Comparison of ENCODE assay signal across 23 cellular contexts in the genomic region with DNA sequence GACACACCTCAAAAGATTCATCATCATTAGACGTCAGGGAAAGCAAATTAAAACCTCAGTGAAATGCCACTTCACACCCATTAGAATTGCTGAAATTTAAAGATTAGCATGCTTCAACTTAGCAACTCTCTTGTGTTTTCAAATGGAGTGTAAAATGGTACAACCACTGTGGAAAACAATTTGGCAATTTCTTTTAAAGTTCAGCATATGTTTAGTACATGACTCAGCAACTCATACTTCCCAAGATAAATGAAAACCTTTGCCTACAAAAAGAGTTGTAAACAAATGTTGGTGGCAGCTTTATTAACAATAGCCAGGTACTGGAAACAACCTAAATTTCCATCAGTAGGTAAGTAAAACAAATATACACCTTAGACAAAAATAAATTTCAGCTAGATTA. TPM values are rescaled to one million over a fixed set of nuclear protein-coding genes. Genes with fewer than 3 reads are reported as not detected.
DNase-seq lines count a peak whose midpoint lies in the region; ATAC-seq, FAIRE-seq and TF ChIP-seq lines count a peak whose summit lies in the region.
"Had no signal": no experiment of that assay in that cellular context is flagged by ENCODE, and none has a peak within 500 bp of the region (broad histone marks: within the 10 kb centered on the region; RNA-seq: fewer than 3 reads in every experiment).

No MANE protein-coding gene starts in this region.

- no peak for TF ChIP-seq RAD21 in A549 (conservative IDR thresholded peaks at IDR 0.05 in 1 of 2, IDR thresholded peaks at IDR 0.05 in 1 of 2)
- TF ChIP-seq RAD21 in IMR-90 (IDR thresholded peaks at IDR 0.05; ENCODE audit: low read length), result no peak
- no peak for TF ChIP-seq RAD21 in K562 (CRISPR knock-in tag; conservative IDR thresholded peaks at IDR 0.05 in 1 of 2, IDR thresholded peaks at IDR 0.05 in 1 of 2)

- H3K79me1 ChIP-seq in IMR-90 (ENCODE audit: low read depth in 1 of 2, low read length in 2 of 2), result peaks cover 36 to 40% of the 10 kb centered on the region in 2 experiments

- no peak overlapping the region for H4K8ac ChIP-seq in IMR-90 (ENCODE audit: low read depth in 2 of 2, low read length in 2 of 2)

- peaks cover 2% of the 10 kb centered on the region; the same call in 1 of the 2 replicates for H3K9me1 ChIP-seq in IMR-90 (ENCODE audit: insufficient read depth, low read length)
- no peaks in the 10 kb centered on the region for H3K9me1 ChIP-seq in K562 (ENCODE audit: control insufficient read depth, insufficient read depth, low read length)

- BruUV-seq in IMR-90 (replicated peaks; lab: Mats Ljungman, UMichigan) (no TSS peak), K562 (replicated peaks; lab: Mats Ljungman, UMichigan) (no TSS peak)

- TF ChIP-seq POLR2A in A549 (IDR thresholded peaks at IDR 0.05; ENCODE audit: low read length), result no peak
- no peak for TF ChIP-seq POLR2A in IMR-90 (IDR thresholded peaks at IDR 0.05; ENCODE audit: low read depth, low read length)
- no peak for TF ChIP-seq POLR2A in K562 (conservative IDR thresholded peaks at IDR 0.05)
- TF ChIP-seq POLR2A in testis (IDR thresholded peaks at IDR 0.05), result no peak

- no peak overlapping the region for H3K14ac ChIP-seq in IMR-90 (replicated peaks; ENCODE audit: low read depth, low read length)

- H4K5ac ChIP-seq in IMR-90 (ENCODE audit: low read depth, low read length), result no peak overlapping the region

- H3K18ac ChIP-seq in IMR-90 (ENCODE audit: low read depth, low read length), result no peak overlapping the region

- FAIRE-seq in A549 (lab: Jason Lieb, UNC) (no peak), K562 (lab: Jason Lieb, UNC) (peak; percentile 55), frontal cortex (lab: Jason Lieb, UNC) (no peak)
- FAIRE-seq: D721Med, RCC 7860 had no signal

- no peak overlapping the region for H2BK20ac ChIP-seq in IMR-90 (ENCODE audit: low read depth, low read length)

- H2BK5ac ChIP-seq in IMR-90 (ENCODE audit: low read depth, low read length, poor library complexity, severe bottlenecking), result no peak overlapping the region

- H2AFZ ChIP-seq in IMR-90 (replicated peaks; ENCODE audit: low read length, poor library complexity) (no peak overlapping the region), K562 (ENCODE audit: low read depth, low read length) (peak overlapping the region; percentile 23; the same call in 1 of the 2 replicates)

- TF ChIP-seq CTCF in A549 (IDR thresholded peaks at IDR 0.05) (no peak), IMR-90 (conservative IDR thresholded peaks at IDR 0.05; ENCODE audit: low read depth, low read length) (no peak), K562 (IDR thresholded peaks at IDR 0.05 in 2 of 3, conservative IDR thresholded peaks at IDR 0.05 in 1 of 3; ENCODE audit: insufficient read depth in 2 of 3, low read depth in 1 of 3, low read length in 3 of 3) (no peak), fibroblast of pulmonary artery (IDR thresholded peaks at IDR 0.05; ENCODE audit: low read length, missing control alignments) (no peak), testis (IDR thresholded peaks at IDR 0.05) (no peak), GM20000 (IDR thresholded peaks at IDR 0.05; ENCODE audit: extremely low read depth, missing control alignments) (no peak)

- H3K27ac ChIP-seq in A549 (peak overlapping the region in 1 of 2 experiments; percentile 26; a peak in 1 of 6 replicates), IMR-90 (ENCODE audit: insufficient read depth, low read length) (no peak overlapping the region), K562 (ENCODE audit: extremely low read depth, low read depth, low read length) (peak overlapping the region; percentile 12), testis (no peak overlapping the region)
- H3K27ac ChIP-seq: KMS-11, SJCRH30 had no signal

- H4K20me1 ChIP-seq in IMR-90 (ENCODE audit: insufficient read depth, low read length) (0 out of 2 replicates have a peak, but pooled peaks cover 3% of the 10 kb centered on the region), K562 (replicated peaks; ENCODE audit: control insufficient read depth, insufficient read depth, low read length) (no peaks in the 10 kb centered on the region)

- no peaks in the 10 kb centered on the region for H3K27me3 ChIP-seq in IMR-90 (ENCODE audit: control insufficient read depth, insufficient read depth, low read length)
- H3K27me3 ChIP-seq in K562 (ENCODE audit: control insufficient read depth in 2 of 2, insufficient read depth in 2 of 2, low read length in 2 of 2), result no peaks in the 10 kb centered on the region
- H3K27me3 ChIP-seq in testis, result no peaks in the 10 kb centered on the region
- H3K27me3 ChIP-seq: BE2C, SJCRH30 had no signal

- H3K4me1 ChIP-seq in A549 (no peaks in the 10 kb centered on the region), IMR-90 (ENCODE audit: control insufficient read depth, insufficient read depth, low read length) (peaks cover 6% of the 10 kb centered on the region), K562 (replicated peaks in 1 of 2; ENCODE audit: control insufficient read depth in 2 of 2, insufficient read depth in 2 of 2, low read length in 2 of 2) (peaks cover 0 to 12% of the 10 kb centered on the region in 2 experiments; a peak in 2 of 5 replicates), testis (no peaks in the 10 kb centered on the region)
- H3K4me1 ChIP-seq: BE2C, SJCRH30 had no signal

- H2AK5ac ChIP-seq in IMR-90 (ENCODE audit: low read depth, low read length), result no peak overlapping the region

- H2AK9ac ChIP-seq in IMR-90 (replicated peaks; ENCODE audit: low read depth, low read length, poor library complexity), result no peak overlapping the region

- H3K9me3 ChIP-seq in A549 (no peaks in the 10 kb centered on the region), IMR-90 (ENCODE audit: control insufficient read depth, insufficient read depth, low read length) (no peaks in the 10 kb centered on the region; the same call in 1 of the 2 replicates), K562 (replicated peaks; ENCODE audit: control insufficient read depth, insufficient read depth, low read depth, low read length) (no peaks in the 10 kb centered on the region; the same call in 1 of the 2 replicates), testis (no peaks in the 10 kb centered on the region)
- H3K9me3 ChIP-seq: BE2C, SJCRH30 had no signal

- no peak overlapping the region for H2BK15ac ChIP-seq in IMR-90 (ENCODE audit: low read depth, low read length)

- no peak overlapping the region for H3K23ac ChIP-seq in IMR-90 (ENCODE audit: low read depth, low read length)

- no peaks in the 10 kb centered on the region for H3K79me2 ChIP-seq in K562 (ENCODE audit: control insufficient read depth, insufficient read depth, low read length)

- no peak overlapping the region for H2BK120ac ChIP-seq in IMR-90 (ENCODE audit: low read depth, low read length)

- POLR2A ChIA-PET in A549 (lab: Yijun Ruan, JAX) (no interaction called here), IMR-90 (lab: Charles Lee; ENCODE audit: unreplicated experiment) (no interaction called here), K562 (lab: Yijun Ruan, JAX) (interaction anchor here (0.8 to 1.2 kb wide), 2 partner anchors 10 to 11 kb away, joined by 3 to 4 read pairs; no protein-coding TSS in a partner anchor)

- TF ChIP-seq EP300 in A549 (IDR thresholded peaks at IDR 0.05) (no peak), K562 (IDR thresholded peaks at IDR 0.05; ENCODE audit: low read length) (no peak)

- no peak for DNase-seq in A549 (ENCODE audit: low read depth in 1 of 2, low spot score in 1 of 2)
- DNase-seq in IMR-90, result peak; percentile 24
- DNase-seq in K562 (ENCODE audit: extremely low read depth in 1 of 4, low spot score in 3 of 4), result no peak
- DNase-seq in fibroblast of pulmonary artery (ENCODE audit: low read depth), result peak; percentile 27
- DNase-seq in activated gamma-delta T cell treated with Interleukin-2 at 50 U/mL for 16 hours, result no peak
- DNase-seq in testis, result no peak
- no peak for DNase-seq in frontal cortex (ENCODE audit: low spot score in 2 of 2)
- DNase-seq in GM20000 (ENCODE audit: low spot score), result no peak
- DNase-seq: BE2C, DMS53, GF-D8, GOT3, NCI-H1417, NCI-H1694 treated with DMSO at 0.1 percent for 48 hours, NCI-H2107, NCI-H446 treated with DMSO at 0.1 percent for 48 hours, NCI-H526 treated with DMSO at 0.1 percent for 48 hours, SJCRH30, T-cell had no signal

- H3K4ac ChIP-seq in IMR-90 (ENCODE audit: low read depth, low read length), result no peak overlapping the region

- no peak overlapping the region for H3K56ac ChIP-seq in IMR-90 (ENCODE audit: extremely low read depth, insufficient read depth, low read length)

- 0 out of 2 replicates have a peak, but pooled peaks cover 1% of the 10 kb centered on the region for H3K36me3 ChIP-seq in IMR-90 (ENCODE audit: control insufficient read depth, insufficient read depth, low read length)
- peaks cover 4% of the 10 kb centered on the region; the same call in 1 of the 3 replicates for H3K36me3 ChIP-seq in K562 (ENCODE audit: control insufficient read depth, insufficient read depth, low read length)
- H3K36me3 ChIP-seq in testis (ENCODE audit: low read depth, missing control alignments), result no peaks in the 10 kb centered on the region
- H3K36me3 ChIP-seq: BE2C had no signal

- in situ Hi-C loops in IMR-90 (cut with MboI; ENCODE audit: low sequenced_read_pairs), result no loop called here
- in situ Hi-C loops in K562 (cut with MboI), result no loop called here

- dilution Hi-C loops in IMR-90 (cut with HindIII; ENCODE audit: low sequenced_read_pairs, unreplicated experiment), result no loop called here

- no peak overlapping the region for H4K91ac ChIP-seq in IMR-90 (ENCODE audit: insufficient read depth, low read depth, low read length)

- H3K4me2 ChIP-seq in A549 (no peak overlapping the region), IMR-90 (ENCODE audit: low read depth, low read length) (no peak overlapping the region), K562 (ENCODE audit: insufficient read depth, low read length) (0 out of 2 replicates have a peak overlapping the region, but pooled peaks have one; percentile 1)
- H3K4me2 ChIP-seq: KMS-11 had no signal

- 58% methylated on average over 1 of the region's 1 CpG for WGBS in A549 (ENCODE audit: missing lambda C conversion rate)
- no CpG with 5 or more reads among the region's 1 CpG for WGBS in IMR-90 (ENCODE audit: extremely low coverage in 2 of 2, insufficient read length in 1 of 2), 2 experiments
- WGBS in K562 (ENCODE audit: insufficient coverage, low coverage, missing lambda C conversion rate), result 40% methylated on average over 1 of the region's 1 CpG
- 86 to 94% methylated on average over 1 of the region's 1 CpG for WGBS in testis, 2 donors

- CTCF ChIA-PET in A549 (lab: Yijun Ruan, JAX) (interaction anchor here (2.7 kb wide), 1 partner anchor 13 kb away, joined by 11 read pairs; no protein-coding TSS in a partner anchor), IMR-90 (lab: Yijun Ruan, JAX) (no interaction called here), K562 (lab: Yijun Ruan, JAX; ENCODE audit: low intra/inter-chr PET ratio) (no interaction called here)

- H3K4me3 ChIP-seq in A549, result no peak overlapping the region
- H3K4me3 ChIP-seq in IMR-90 (ENCODE audit: insufficient read depth, low read depth, low read length), result no peak overlapping the region
- no peak overlapping the region for H3K4me3 ChIP-seq in K562
- H3K4me3 ChIP-seq in fibroblast of pulmonary artery (replicated peaks; ENCODE audit: low read depth, low read length), result no peak overlapping the region
- H3K4me3 ChIP-seq in testis, result no peak overlapping the region
- H3K4me3 ChIP-seq: SJCRH30 had no signal

- intact Hi-C loops in IMR-90 (cut with micrococcal nuclease), result loop anchor here (5.0 kb wide), 1 partner anchor 33 kb away; no protein-coding TSS in a partner anchor
- intact Hi-C loops in K562 (cut with micrococcal nuclease), result no loop called here
- intact Hi-C loops in testis (cut with DNase I; ENCODE audit: low total_unique reads), result no loop called here

- ATAC-seq in A549, result no peak
- no peak for ATAC-seq in IMR-90 (ENCODE audit: low read depth)
- 0 out of 3 replicates have a peak, but pooled peaks have one; percentile 20 for ATAC-seq in K562
- ATAC-seq: HCT116, T-cell had no signal

- no peak overlapping the region for H3K9ac ChIP-seq in IMR-90 (ENCODE audit: low read depth, low read length)
- H3K9ac ChIP-seq in K562 (ENCODE audit: insufficient read depth in 1 of 2, low read depth in 2 of 2, low read length in 2 of 2), result no peak overlapping the region
- H3K9ac ChIP-seq: KMS-11 had no signal

RNA-seq across cellular contexts. Expression of a gene that starts 42.7 kb away (rescaled TPM):
- polyA plus RNA-seq in A549 (2011; rRNA removed) (4.0 and 5.6 TPM in 2 replicates), A549 (2017; fragmentation: RNase III; extraction: RNeasy Plus Mini Kit Qiagen cat#74134 plus additional on column Dnase treatment) (2.5 to 3.9 TPM (median 3.0 TPM) in 3 replicates), IMR-90 (2012; rRNA removed) (14.8 and 16.3 TPM in 2 replicates), K562 (2011; rRNA removed) (12.0 and 17.8 TPM in 2 replicates), K562 (2014; fragmentation: Illumina TruSeq; extraction: Trizol) (18.1 and 18.5 TPM in 2 replicates), K562 (2014; fragmentation: Nextera tagmentation; extraction: Ambion mirVana) (1 to 10 TPM; 1.2 to 1.6 TPM), K562 (2014; rRNA removed) (11.0 and 12.8 TPM in 2 replicates), testis (ENCODE audit: insufficient read depth, low read depth, low replicate concordance) (42.9 TPM)
- 3.1 TPM in 2 replicates for polyA plus RNA-seq in A549 (2012; cell fraction: cytosol; rRNA removed)
- 10.2 and 12.0 TPM in 2 replicates for polyA plus RNA-seq in A549 (2012; cell fraction: nucleus; rRNA removed)
- polyA minus RNA-seq in A549 (2011; rRNA and poly(A)+ RNA removed), result 16.5 and 18.6 TPM in 2 replicates
- total RNA-seq in IMR-90 (2012; rRNA removed) (10.3 and 12.0 TPM in 2 replicates), K562 (2014; rRNA removed) (8.9 and 13.4 TPM in 2 replicates), K562 (2014; rRNA removed; fragmentation: Illumina TruSeq; extraction: Trizol) (11.5 and 12.2 TPM in 2 replicates), K562 (2015; rRNA removed; fragmentation: Illumina TruSeq; extraction: Trizol) (9.5 and 9.8 TPM in 2 replicates), K562 (2021) (18.9 and 20.7 TPM in 2 replicates), testis (10 to 100 TPM; 50.7 to 62.0 TPM), frontal cortex (34.2 TPM)
- 17.5 and 28.5 TPM in 2 replicates for polyA plus RNA-seq in IMR-90 (2012; cell fraction: cytosol; rRNA removed)
- 25.8 and 30.3 TPM in 2 replicates for polyA plus RNA-seq in IMR-90 (2012; cell fraction: nucleus; rRNA removed; ENCODE audit: low replicate concordance)
- 181 and 201 TPM in 2 replicates for total RNA-seq in K562 (2011; cell fraction: chromatin; rRNA removed; ENCODE audit: low replicate concordance)
- 75.9 and 89.5 TPM in 2 replicates for total RNA-seq in K562 (2011; cell fraction: nucleolus; rRNA removed)
- total RNA-seq in K562 (2011; cell fraction: nucleoplasm; rRNA removed), result 148 and 229 TPM in 2 replicates
- 9.4 and 15.6 TPM in 2 replicates for polyA plus RNA-seq in K562 (2011; cell fraction: cytosol; rRNA removed)
- 45.5 and 47.5 TPM in 2 replicates for polyA plus RNA-seq in K562 (2011; cell fraction: nucleus; rRNA removed)
- polyA plus RNA-seq in K562 (2012), result 13.3 and 31.3 TPM in 2 replicates
- 16.9 and 23.2 TPM in 2 replicates for polyA minus RNA-seq in K562 (2011; rRNA and poly(A)+ RNA removed)
- 7.9 and 18.4 TPM in 2 replicates for polyA minus RNA-seq in K562 (2011; cell fraction: cytosol; rRNA and poly(A)+ RNA removed)
- 21.5 and 30.5 TPM in 2 replicates for polyA minus RNA-seq in K562 (2011; cell fraction: nucleus; rRNA and poly(A)+ RNA removed)

Comparison
In these comparisons a context has a peak if more than half of its experiments do, and no peak if none do; other contexts are left out.
1. DNase-seq: peak in IMR-90 (single experiment) and fibroblast of pulmonary artery (single experiment); none in A549 (0 of 2), K562 (0 of 4), activated gamma-delta T cell treated with Interleukin-2 at 50 U/mL for 16 hours (single experiment), testis (single experiment), frontal cortex (0 of 2) and GM20000 (single experiment).